12 cellular contexts compared by ENCODE assay signal in the genomic region with DNA sequence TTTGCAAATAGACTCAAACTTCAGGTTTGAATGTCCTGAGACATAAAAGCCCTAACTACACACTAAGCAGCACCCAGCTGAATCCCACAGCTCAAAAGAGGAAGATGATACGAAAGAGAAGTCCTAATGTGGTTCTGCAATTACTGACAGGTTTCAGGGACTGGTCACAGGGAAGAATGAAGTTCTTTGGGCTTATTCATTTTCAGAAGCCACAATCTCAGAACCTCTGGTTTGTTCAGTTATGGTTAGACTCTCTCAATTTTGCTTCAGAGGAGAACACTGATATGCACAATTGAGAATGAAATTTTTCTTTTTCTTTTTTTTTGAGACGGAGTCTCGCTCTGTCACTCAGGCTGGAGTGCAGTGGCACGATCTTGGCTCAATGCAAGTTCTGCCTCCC.
DNase-seq lines count a peak whose midpoint lies in the region; ATAC-seq and TF ChIP-seq lines count a peak whose summit lies in the region.
"Had no signal": no experiment of that assay in that cellular context is flagged by ENCODE, and none has a peak within 500 bp of the region (broad histone marks: within the 10 kb centered on the region; RNA-seq: fewer than 3 reads in every experiment).

No MANE protein-coding gene starts in this region.

- H3K4me3 ChIP-seq in upper lobe of left lung = no peak overlapping the region

- POLR2A ChIA-PET in GM10248 (lab: Yijun Ruan, JAX) = no interaction called here

- ATAC-seq in GM19351 (IDR thresholded peaks at IDR 0.05; ENCODE audit: unreplicated experiment) (peak; percentile 93), HG02852 (IDR thresholded peaks at IDR 0.05; ENCODE audit: unreplicated experiment) (peak; percentile 97), upper lobe of left lung (ENCODE audit: low FRiP score in 2 of 2) (no peak)

- TF ChIP-seq EP300 in upper lobe of left lung (IDR thresholded peaks at IDR 0.05) = no peak

- no peaks in the 10 kb centered on the region for H3K36me3 ChIP-seq in upper lobe of left lung

- H3K9me3 ChIP-seq in upper lobe of left lung = no peaks in the 10 kb centered on the region

- TF ChIP-seq CTCF in GM10248 (IDR thresholded peaks at IDR 0.05; ENCODE audit: control extremely low read depth, extremely low read depth, low read depth, missing control alignments) (no peak), upper lobe of left lung (IDR thresholded peaks at IDR 0.05) (no peak)

- in situ Hi-C loops in KBM-7 (cut with MboI; ENCODE audit: low pct_unique_long_range_greater_than_20kb, low sequenced_read_pairs) = no loop called here
- in situ Hi-C loops in ACHN (cut with HindIII; ENCODE audit: low pct_ligation_motif_present, low pct_unique_long_range_greater_than_20kb, low sequenced_read_pairs) = no loop called here

- no peaks in the 10 kb centered on the region for H3K4me1 ChIP-seq in upper lobe of left lung

- TF ChIP-seq POLR2A in upper lobe of left lung (IDR thresholded peaks at IDR 0.05) = no peak

- 75 to 86% methylated on average over 4 of the region's 4 CpGs for WGBS in upper lobe of left lung, 2 donors

- H3K27ac ChIP-seq in upper lobe of left lung = no peak overlapping the region

- CTCF ChIA-PET in GM10248 (lab: Yijun Ruan, JAX) = interaction anchor here (2.2 kb wide), 1 partner anchor 42 kb away, joined by 10 read pairs; no protein-coding TSS in a partner anchor

- H3K27me3 ChIP-seq in upper lobe of left lung = no peaks in the 10 kb centered on the region

- peak; percentile 40 for DNase-seq in GM10248 (ENCODE audit: extremely low spot score)
- peak; percentile 32 for DNase-seq in KBM-7
- DNase-seq in ACHN = no peak
- DNase-seq in upper lobe of left lung = no peak
- no peak for DNase-seq in activated T-cell treated with anti-CD3 and anti-CD28 coated beads, Interleukin-2, amount 50 U/mL, for 48 hours
- DNase-seq in T-helper 1 cell = no peak
- DNase-seq: activated CD4-positive, CD25-positive, alpha-beta regulatory T cell treated with anti-CD3 and anti-CD28 coated beads, Interleukin-2, amount 50 U/mL, for 72 hours; erythroblast; NK-92 treated with Interleukin-12 subunit alpha and Interleukin-12 subunit beta, amount 100 ng/mL, for 24 hours; posterior cingulate gyrus had no signal

Comparison
In these comparisons a context has a peak if more than half of its experiments do, and no peak if none do; other contexts are left out.
1. DNase-seq: peak in GM10248 (single experiment) and KBM-7 (single experiment); none in ACHN (single experiment), upper lobe of left lung (0 of 2), activated T-cell treated with anti-CD3 and anti-CD28 coated beads, Interleukin-2, amount 50 U/mL, for 48 hours (0 of 2) and T-helper 1 cell (0 of 5).
2. ATAC-seq: peak in GM19351 (single experiment) and HG02852 (single experiment); none in upper lobe of left lung (0 of 2).